In genomic region chr5:61570767-61571166, GRCh38 we compare ENCODE assay signal across 7 cellular contexts.
"Had no signal": no experiment of that assay in that cellular context is flagged by ENCODE, and none has a peak within 500 bp of the region (broad histone marks: within the 10 kb centered on the region; RNA-seq: fewer than 3 reads in every experiment).

No MANE protein-coding gene starts in this region.

- DNase-seq: IMR-90, KBM-7, KG1 had no signal

- ATAC-seq: HepG2, K562 had no signal

- H3K27ac ChIP-seq: HL-60 had no signal

- H3K27ac Mint-ChIP-seq: IgD-negative memory B cell had no signal

- H3K4me3 ChIP-seq: K562 had no signal

- H3K4me1 Mint-ChIP-seq: IgD-negative memory B cell had no signal

- H3K4me3 Mint-ChIP-seq: IgD-negative memory B cell had no signal
